In the genomic region with DNA sequence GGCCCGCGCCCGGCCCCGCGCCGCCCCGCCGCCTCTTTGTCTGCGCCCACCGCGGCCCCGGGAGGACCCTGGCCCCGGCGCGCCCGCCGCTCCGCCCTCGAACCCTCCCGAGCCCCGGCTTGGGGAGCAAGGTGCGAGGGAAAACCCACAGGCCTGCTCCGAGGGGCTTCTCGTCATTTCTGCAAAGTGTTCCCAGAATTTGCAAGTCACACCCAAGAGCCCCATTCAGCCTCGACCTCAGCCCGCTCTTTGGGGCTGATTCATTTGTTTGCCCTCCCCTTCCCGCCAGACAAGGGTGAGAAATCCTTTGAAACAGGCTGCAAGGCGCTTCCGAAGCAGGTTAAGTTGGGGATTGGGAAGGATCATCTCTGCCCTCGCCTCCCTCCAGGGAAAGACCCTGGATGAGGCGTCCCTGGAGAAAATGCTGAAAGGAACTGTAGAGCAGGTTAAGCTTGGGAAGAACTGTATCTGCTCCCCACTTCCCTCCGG, we compare ENCODE assay signal across 8 cellular contexts. TPM values are rescaled to one million over a fixed set of nuclear protein-coding genes. Genes with fewer than 3 reads are reported as not detected.
A peak's percentile ranks its signal among the peaks of the same experiment; 100 is the strongest.
DNase-seq lines count a peak whose midpoint lies in the region; ATAC-seq and TF ChIP-seq lines count a peak whose summit lies in the region.

No MANE protein-coding gene starts in this region.

- H3K27ac ChIP-seq in BLaER1 treated with 17β-estradiol and CSF1 and Interleukin-3, amounts not matched to agents 10 nM and 100 nM = peak overlapping the region; percentile 90 to 99 (median 95)
- H3K27ac ChIP-seq in HEK293 (ENCODE audit: extremely low read depth, low read depth, low read length) = peak overlapping the region; percentile 99
- H3K27ac ChIP-seq in gastrocnemius medialis = peak overlapping the region; percentile 89 to 98 (median 94)

- in situ Hi-C loops in gastrocnemius medialis (cut with MboI; ENCODE audit: low sequenced_read_pairs in 4 of 4) = no loop called here

- peak overlapping the region; percentile 78 to 97 (median 92) for H3K4me3 ChIP-seq in BLaER1 treated with 17β-estradiol and CSF1 and Interleukin-3, amounts not matched to agents 10 nM and 100 nM
- peak overlapping the region; percentile 56 for H3K4me3 ChIP-seq in HEK293 (ENCODE audit: low read depth, low read length)
- peak overlapping the region; percentile 65 to 81 (median 77) for H3K4me3 ChIP-seq in gastrocnemius medialis

- intact Hi-C loops in gastrocnemius medialis (cut with DNase I; ENCODE audit: low total_unique reads) = loop anchor here (2.0 to 5.0 kb wide), 3 partner anchors 48 to 86 kb away; no protein-coding TSS in a partner anchor

- no peaks in the 10 kb centered on the region for H3K9me3 Mint-ChIP-seq in activated naive CD4-positive, alpha-beta T cell treated with anti-CD3 and anti-CD28 coated beads, Interleukin-2, amount 50 U/mL, for 72 hours

- peak; percentile 59 for DNase-seq in OCI-M1 (lab: John Stamatoyannopoulos, UW)
- peak; percentile 49 to 70 for DNase-seq in activated naive CD4-positive, alpha-beta T cell treated with anti-CD3 and anti-CD28 coated beads, Interleukin-2, amount 50 U/mL, for 72 hours (ENCODE audit: low spot score in 2 of 2)
- DNase-seq in hepatic stellate cell (ENCODE audit: low spot score) = peak; percentile 34
- no peak for DNase-seq in gastrocnemius medialis
- DNase-seq in cerebellar nuclear complex (lab: John Stamatoyannopoulos, UW) = no peak

- H3K36me3 Mint-ChIP-seq in activated naive CD4-positive, alpha-beta T cell treated with anti-CD3 and anti-CD28 coated beads, Interleukin-2, amount 50 U/mL, for 72 hours = peaks cover 6% of the 10 kb centered on the region in 2 donors

- peak overlapping the region; percentile 88 to 96 for H3K27ac Mint-ChIP-seq in activated naive CD4-positive, alpha-beta T cell treated with anti-CD3 and anti-CD28 coated beads, Interleukin-2, amount 50 U/mL, for 72 hours

- CTCF ChIA-PET in HEK293 (lab: Yijun Ruan, JAX) = interaction anchor here (0.6 kb wide), 2 partner anchors 49 to 85 kb away, joined by 3 read pairs; no protein-coding TSS in a partner anchor

- peak overlapping the region; percentile 93 to 100 (median 97) for H3K9ac ChIP-seq in BLaER1 treated with 17β-estradiol and CSF1 and Interleukin-3, amounts not matched to agents 10 nM and 100 nM

- peaks cover 35 to 47% (median 41%) of the 10 kb centered on the region in 10 experiments for H3K4me1 ChIP-seq in BLaER1 treated with 17β-estradiol and CSF1 and Interleukin-3, amounts not matched to agents 10 nM and 100 nM
- H3K4me1 ChIP-seq in HEK293 (ENCODE audit: control insufficient read depth, insufficient read depth, low read length) = peaks cover 18% of the 10 kb centered on the region
- peaks cover 32 to 40% of the 10 kb centered on the region in 2 donors for H3K4me1 ChIP-seq in gastrocnemius medialis

- H3K9me3 ChIP-seq in BLaER1 treated with 17β-estradiol and CSF1 and Interleukin-3, amounts not matched to agents 10 nM and 100 nM (replicated peaks in 1 of 11) = no peaks in the 10 kb centered on the region
- H3K9me3 ChIP-seq in HEK293 (ENCODE audit: control insufficient read depth, insufficient read depth, low read depth, low read length) (no peaks in the 10 kb centered on the region), gastrocnemius medialis (no peaks in the 10 kb centered on the region)

- TF ChIP-seq CTCF in HEK293 (tag by site-specific recombination; IDR thresholded peaks at IDR 0.05) (no peak), gastrocnemius medialis (IDR thresholded peaks at IDR 0.05 in 4 of 5, conservative IDR thresholded peaks at IDR 0.05 in 1 of 5) (no peak)

- H4K20me1 ChIP-seq in BLaER1 treated with 17β-estradiol and CSF1 and Interleukin-3, amounts not matched to agents 10 nM and 100 nM = peaks cover 9 to 34% (median 31%) of the 10 kb centered on the region in 11 experiments; a peak in 18 of 22 replicates

- peaks cover 0 to 7% (median 0%) of the 10 kb centered on the region in 11 experiments; a peak in 4 of 22 replicates for H3K27me3 ChIP-seq in BLaER1 treated with 17β-estradiol and CSF1 and Interleukin-3, amounts not matched to agents 10 nM and 100 nM
- H3K27me3 ChIP-seq in gastrocnemius medialis = no peaks in the 10 kb centered on the region

- H3K4me2 ChIP-seq in BLaER1 treated with 17β-estradiol and CSF1 and Interleukin-3, amounts not matched to agents 10 nM and 100 nM = peak overlapping the region; percentile 95 to 100 (median 98)

- TF ChIP-seq POLR2A in gastrocnemius medialis (IDR thresholded peaks at IDR 0.05) = no peak

- POLR2A ChIA-PET in HEK293 (lab: Yijun Ruan, JAX) = interaction anchor here (1.3 to 2.3 kb wide), 3 partner anchors 23 to 55 kb away, joined by 3 to 15 read pairs (median 7); no protein-coding TSS in a partner anchor

- H3K36me3 ChIP-seq in BLaER1 treated with 17β-estradiol and CSF1 and Interleukin-3, amounts not matched to agents 10 nM and 100 nM = peaks cover 0 to 6% (median 0%) of the 10 kb centered on the region in 11 experiments; a peak in 2 of 22 replicates
- H3K36me3 ChIP-seq in HEK293 (ENCODE audit: control insufficient read depth in 2 of 2, insufficient read depth in 1 of 2, low read length in 2 of 2) = no peaks in the 10 kb centered on the region
- no peaks in the 10 kb centered on the region for H3K36me3 ChIP-seq in gastrocnemius medialis

- ATAC-seq in activated naive CD4-positive, alpha-beta T cell treated with anti-CD3 and anti-CD28 coated beads, Interleukin-2, amount 50 U/mL, for 72 hours = peak; percentile 49 to 57
- ATAC-seq in gastrocnemius medialis (peak; percentile 5 to 7), GM21717 (IDR thresholded peaks at IDR 0.05; ENCODE audit: unreplicated experiment) (no peak)

TF ChIP-seq in HEK293, 187 proteins besides CTCF, POLR2A, EP300 and RAD21:
- peak; percentile 24 for TF ChIP-seq ZBTB17 (tag by site-specific recombination; IDR thresholded peaks at IDR 0.05)
- peak; percentile 94 for TF ChIP-seq ZBTB8A (tag by site-specific recombination; IDR thresholded peaks at IDR 0.05)
- no peak for TF ChIP-seq TCF7L2 (IDR thresholded peaks at IDR 0.05; ENCODE audit: borderline replicate concordance, low read depth, low read length)
- peak; percentile 30; the same call in 1 of the 2 replicates for TF ChIP-seq KLF8 (tag by site-specific recombination; IDR thresholded peaks at IDR 0.05)
- no peak for TF ChIP-seq ZNF626 (tag by site-specific recombination; IDR thresholded peaks at IDR 0.05)
- peak; percentile 47; the same call in 1 of the 2 replicates for TF ChIP-seq ZBTB20 (tag by site-specific recombination; IDR thresholded peaks at IDR 0.05)
- TF ChIP-seq SP2 (tag by site-specific recombination; IDR thresholded peaks at IDR 0.05) = peak; percentile 46
- TF ChIP-seq SCRT2 (tag by site-specific recombination; IDR thresholded peaks at IDR 0.05) = no peak
- TF ChIP-seq, protein P1, sequence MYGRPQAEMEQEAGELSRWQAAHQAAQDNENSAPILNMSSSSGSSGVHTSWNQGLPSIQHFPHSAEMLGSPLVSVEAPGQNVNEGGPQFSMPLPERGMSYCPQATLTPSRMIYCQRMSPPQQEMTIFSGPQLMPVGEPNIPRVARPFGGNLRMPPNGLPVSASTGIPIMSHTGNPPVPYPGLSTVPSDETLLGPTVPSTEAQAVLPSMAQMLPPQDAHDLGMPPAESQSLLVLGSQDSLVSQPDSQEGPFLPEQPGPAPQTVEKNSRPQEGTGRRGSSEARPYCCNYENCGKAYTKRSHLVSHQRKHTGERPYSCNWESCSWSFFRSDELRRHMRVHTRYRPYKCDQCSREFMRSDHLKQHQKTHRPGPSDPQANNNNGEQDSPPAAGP (tag by site-specific recombination; IDR thresholded peaks at IDR 0.05) = 0 out of 2 replicates have a peak, but pooled peaks have one; percentile 20
- TF ChIP-seq ZNF660 (tag by site-specific recombination; IDR thresholded peaks at IDR 0.05) = 0 out of 2 replicates have a peak, but pooled peaks have one; percentile 18
- TF ChIP-seq SP3 (tag by site-specific recombination; IDR thresholded peaks at IDR 0.05) = peak; percentile 12; the same call in 1 of the 2 replicates
- peak; percentile 54; the same call in 1 of the 2 replicates for TF ChIP-seq IKZF3 (tag by site-specific recombination; IDR thresholded peaks at IDR 0.05)
- TF ChIP-seq, protein P2, sequence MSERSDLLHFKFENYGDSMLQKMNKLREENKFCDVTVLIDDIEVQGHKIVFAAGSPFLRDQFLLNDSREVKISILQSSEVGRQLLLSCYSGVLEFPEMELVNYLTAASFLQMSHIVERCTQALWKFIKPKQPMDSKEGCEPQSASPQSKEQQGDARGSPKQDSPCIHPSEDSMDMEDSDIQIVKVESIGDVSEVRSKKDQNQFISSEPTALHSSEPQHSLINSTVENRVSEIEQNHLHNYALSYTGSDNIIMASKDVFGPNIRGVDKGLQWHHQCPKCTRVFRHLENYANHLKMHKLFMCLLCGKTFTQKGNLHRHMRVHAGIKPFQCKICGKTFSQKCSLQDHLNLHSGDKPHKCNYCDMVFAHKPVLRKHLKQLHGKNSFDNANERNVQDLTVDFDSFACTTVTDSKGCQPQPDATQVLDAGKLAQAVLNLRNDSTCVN (tag by site-specific recombination; optimal IDR thresholded peaks at IDR 0.05) = peak; percentile 27
TF ChIP-seq in HEK293: peak in this region for 10.

RNA-seq across cellular contexts. Expression of a gene that starts 0.3 kb away (rescaled TPM):
- 10 to 100 TPM; 40.7 to 69.0 TPM for total RNA-seq in activated naive CD4-positive, alpha-beta T cell treated with anti-CD3 and anti-CD28 coated beads, Interleukin-2, amount 50 U/mL, for 72 hours
- total RNA-seq in gastrocnemius medialis = 100 to 1,000 TPM; 371 to 626 (median 552) TPM

Comparison
In these comparisons a context has a peak if more than half of its experiments do, and no peak if none do; other contexts are left out.
1. DNase-seq: peak in OCI-M1 (single experiment), activated naive CD4-positive, alpha-beta T cell treated with anti-CD3 and anti-CD28 coated beads, Interleukin-2, amount 50 U/mL, for 72 hours (2 of 2) and hepatic stellate cell (single experiment); none in gastrocnemius medialis (0 of 2) and cerebellar nuclear complex (0 of 2).
2. RNA of a gene that starts 0.3 kb away (total RNA-seq): 371 to 626 TPM in gastrocnemius medialis; 40.7 to 69.0 TPM in activated naive CD4-positive, alpha-beta T cell treated with anti-CD3 and anti-CD28 coated beads, Interleukin-2, amount 50 U/mL, for 72 hours; every median in the first group is over 4 times any median in the second.
3. Peak in every context shown above with its lines, with median percentiles within 50 percentile points of each other: H3K27ac ChIP-seq and H3K4me3 ChIP-seq.